8 cellular contexts compared by ENCODE assay signal in genomic region chr3:148861277-148861869, GRCh38. TPM values are rescaled to one million over a fixed set of nuclear protein-coding genes. Genes with fewer than 3 reads are reported as not detected.
DNase-seq lines count a peak whose midpoint lies in the region; ATAC-seq and TF ChIP-seq lines count a peak whose summit lies in the region.

No MANE protein-coding gene starts in this region.

- no peak overlapping the region for H3K27ac Mint-ChIP-seq in neural crest cell (ENCODE audit: unreplicated experiment)

- CTCF ChIA-PET in Panc1 (lab: Charles Lee), result interaction anchor here (0.6 to 1.4 kb wide), 4 partner anchors 82 to 460 kb away, joined by 3 to 4 read pairs (median 3); no protein-coding TSS in a partner anchor

- intact Hi-C loops in Panc1 (cut with micrococcal nuclease; ENCODE audit: unreplicated experiment), result loop anchor here (1.0 kb wide), 1 partner anchor 82 kb away; no protein-coding TSS in a partner anchor

- POLR2A ChIA-PET in Panc1 (lab: Charles Lee), result no interaction called here

- no peak overlapping the region for H3K4me3 Mint-ChIP-seq in neural crest cell

- peak; percentile 78; the same call in 1 of the 2 replicates for TF ChIP-seq CTCF in Panc1 (IDR thresholded peaks at IDR 0.05)
- peak; percentile 83 for TF ChIP-seq CTCF in neural crest cell (conservative IDR thresholded peaks at IDR 0.05)

- no peaks in the 10 kb centered on the region for H3K9me3 Mint-ChIP-seq in neural crest cell

- no peaks in the 10 kb centered on the region for H3K27me3 Mint-ChIP-seq in neural crest cell (ENCODE audit: low read depth)

- no peaks in the 10 kb centered on the region for H3K36me3 Mint-ChIP-seq in neural crest cell (ENCODE audit: low read depth)

- peaks cover 23% of the 10 kb centered on the region for H3K27me3 ChIP-seq in Panc1 (ENCODE audit: control insufficient read depth, insufficient read depth, low read length)

- H3K9me3 ChIP-seq in Panc1 (ENCODE audit: control insufficient read depth, insufficient read depth, low read depth, low read length), result no peaks in the 10 kb centered on the region

- in situ Hi-C loops in Panc1 (cut with HindIII; ENCODE audit: low pct_unique_long_range_greater_than_20kb, low sequenced_read_pairs), result no loop called here

- no peaks in the 10 kb centered on the region for H3K4me1 Mint-ChIP-seq in neural crest cell

- H3K27ac ChIP-seq in Panc1 (ENCODE audit: low read length), result no peak overlapping the region

- peak; percentile 69 for DNase-seq in NCI-H510A treated with DMSO at 0.1 percent for 48 hours (lab: John Stamatoyannopoulos, UW)
- no peak for DNase-seq in NCI-H510A (lab: John Stamatoyannopoulos, UW)
- peak; percentile 46 for DNase-seq in HS-5 (ENCODE audit: low read depth)
- peak; percentile 15 for DNase-seq in Panc1 (ENCODE audit: low read depth, low spot score)
- DNase-seq in epidermal melanocyte (ENCODE audit: insufficient read length, low spot score), result peak; percentile 33
- no peak for DNase-seq in neural crest cell (ENCODE audit: low read depth, low spot score)
- DNase-seq in NK-92 treated with Interleukin-12 subunit alpha and Interleukin-12 subunit beta, amount 100 ng/mL, for 24 hours (lab: John Stamatoyannopoulos, UW), result no peak

- no peaks in the 10 kb centered on the region for H3K4me1 ChIP-seq in Panc1 (ENCODE audit: control insufficient read depth, insufficient read depth, low read length)

- no peak overlapping the region for H3K4me3 ChIP-seq in Panc1 (ENCODE audit: low read depth in 2 of 2, low read length in 2 of 2)

- ATAC-seq in GM21423 (IDR thresholded peaks at IDR 0.05; ENCODE audit: unreplicated experiment) (peak; percentile 72), Panc1 (peak; percentile 77)

- BruUV-seq in Panc1 (replicated peaks; lab: Mats Ljungman, UMichigan), result no TSS peak

- no peaks in the 10 kb centered on the region for H3K36me3 ChIP-seq in Panc1 (ENCODE audit: control insufficient read depth, insufficient read depth, low read length)

RNA-seq across cellular contexts. Expression of gene CPA3, which starts 3.7 kb away (rescaled TPM):
- not detected for total RNA-seq in Panc1 (2021; ENCODE audit: unreplicated experiment)
- not detected for polyA plus RNA-seq in Panc1 (2012; ENCODE audit: insufficient read length)
- total RNA-seq in neural crest cell, result not detected in 2 replicates

RNA-seq across cellular contexts. Expression of gene CPB1, which starts 33.8 kb away (rescaled TPM):
- 4.4 TPM for total RNA-seq in Panc1 (2021; ENCODE audit: unreplicated experiment)
- polyA plus RNA-seq in Panc1 (2012; ENCODE audit: insufficient read length), result not detected
- total RNA-seq in neural crest cell, result not detected in 2 replicates

Comparison
In these comparisons a context has a peak if more than half of its experiments do, and no peak if none do; other contexts are left out.
1. DNase-seq: peak in NCI-H510A treated with DMSO at 0.1 percent for 48 hours (single experiment), HS-5 (single experiment), Panc1 (single experiment) and epidermal melanocyte (single experiment); none in NCI-H510A (single experiment), neural crest cell (single experiment) and NK-92 treated with Interleukin-12 subunit alpha and Interleukin-12 subunit beta, amount 100 ng/mL, for 24 hours (single experiment).